9 cellular contexts compared by ENCODE assay signal in genomic region chr4:105520819-105521790, GRCh38. TPM values are rescaled to one million over a fixed set of nuclear protein-coding genes. Genes with fewer than 3 reads are reported as not detected.
A peak's percentile ranks its signal among the peaks of the same experiment; 100 is the strongest.
DNase-seq lines count a peak whose midpoint lies in the region; ATAC-seq, FAIRE-seq and TF ChIP-seq lines count a peak whose summit lies in the region.
"Had no signal": no experiment of that assay in that cellular context is flagged by ENCODE, and none has a peak within 500 bp of the region (broad histone marks: within the 10 kb centered on the region; RNA-seq: fewer than 3 reads in every experiment).

No MANE protein-coding gene starts in this region.

- H3K27me3 ChIP-seq in bronchial epithelial cell (ENCODE audit: control insufficient read depth, insufficient read depth, low read length) = no peaks in the 10 kb centered on the region

- intact Hi-C loops in Calu3 (cut with micrococcal nuclease; ENCODE audit: unreplicated experiment) = loop anchor here (1.0 to 5.0 kb wide), 3 partner anchors 36 to 194 kb away; no protein-coding TSS in a partner anchor
- intact Hi-C loops in posterior vena cava (cut with DNase I) = loop anchor here in 1 of 2 donors (5.0 kb wide), 1 partner anchor 146 kb away; no protein-coding TSS in a partner anchor

- FAIRE-seq in bronchial epithelial cell (lab: Jason Lieb, UNC) = no peak

- CTCF ChIA-PET in Calu3 (lab: Charles Lee) = interaction anchor here (0.7 to 1.4 kb wide), 7 partner anchors 32 to 194 kb away, joined by 3 to 10 read pairs (median 4); partner anchors contain the start of genes ARHGEF38, GSTCD and INTS12

- H3K4me3 Mint-ChIP-seq in Calu3 (ENCODE audit: low read depth, unreplicated experiment) = no peak overlapping the region

- ATAC-seq in GM18873 (IDR thresholded peaks at IDR 0.05; ENCODE audit: low FRiP score, unreplicated experiment) (peak; percentile 73), HG03095 (IDR thresholded peaks at IDR 0.05; ENCODE audit: unreplicated experiment) (peak; percentile 69), left lobe of liver (peak; percentile 94)

- TF ChIP-seq CTCF in Calu3 (IDR thresholded peaks at IDR 0.05; ENCODE audit: unreplicated experiment) (peak; percentile 55), bronchial epithelial cell (IDR thresholded peaks at IDR 0.05; ENCODE audit: insufficient read depth, low read length, severe bottlenecking) (peak; percentile 55)

- no peaks in the 10 kb centered on the region for H3K27me3 Mint-ChIP-seq in Calu3 (ENCODE audit: unreplicated experiment)

- H3K27ac Mint-ChIP-seq in Calu3 (ENCODE audit: unreplicated experiment) = no peak overlapping the region

- H3K9me3 Mint-ChIP-seq in Calu3 (ENCODE audit: low read depth, unreplicated experiment) = no peaks in the 10 kb centered on the region

- no peak overlapping the region for H3K4me3 ChIP-seq in bronchial epithelial cell (ENCODE audit: low read depth, low read length)

- no peaks in the 10 kb centered on the region for H3K36me3 Mint-ChIP-seq in Calu3 (ENCODE audit: insufficient read depth, unreplicated experiment)

- no peaks in the 10 kb centered on the region for H3K36me3 ChIP-seq in bronchial epithelial cell (ENCODE audit: control insufficient read depth, insufficient read depth, low read length)

- DNase-seq in Calu3 (peak; percentile 55), NCI-H69 (lab: John Stamatoyannopoulos, UW) (peak; percentile 72), bronchial epithelial cell (ENCODE audit: low read depth) (peak; percentile 61), left lobe of liver (ENCODE audit: low spot score) (no peak), posterior vena cava (ENCODE audit: low spot score) (no peak), activated gamma-delta T cell treated with Interleukin-2 at 50 U/mL for 16 hours (no peak)

- H3K4me1 Mint-ChIP-seq in Calu3 (ENCODE audit: low read depth, unreplicated experiment) = no peaks in the 10 kb centered on the region

- no TSS peak for BruUV-seq in Calu3 (replicated peaks; lab: Mats Ljungman, UMichigan)

RNA-seq across cellular contexts. Expression of gene ARHGEF38, which starts 31.3 kb away (rescaled TPM):
- total RNA-seq in Calu3 (2022) = 16.6 and 22.8 TPM in 2 replicates
- total RNA-seq in bronchial epithelial cell = 0.26 TPM in 1 of 2 replicates, not detected in the other
- 0.23 TPM for total RNA-seq in left lobe of liver
- total RNA-seq in posterior vena cava = not detected
- total RNA-seq: T-helper 2 cell treated with Interferon-gamma antibody and Interleukin-4, amounts not matched to agents 100 ng/mL and 5 ng/mL, for 36 hours had no signal

RNA-seq across cellular contexts. Expression of gene PPA2, which starts 47.2 kb away (rescaled TPM):
- total RNA-seq in Calu3 (2022) (83.6 and 86.6 TPM in 2 replicates), bronchial epithelial cell (91.1 and 97.3 TPM in 2 replicates), left lobe of liver (58.5 TPM), posterior vena cava (10 to 100 TPM; 67.2 to 91.3 TPM)

Comparison
In these comparisons a context has a peak if more than half of its experiments do, and no peak if none do; other contexts are left out.
1. DNase-seq: peak in Calu3 (single experiment), NCI-H69 (single experiment) and bronchial epithelial cell (single experiment); none in left lobe of liver (single experiment), posterior vena cava (single experiment) and activated gamma-delta T cell treated with Interleukin-2 at 50 U/mL for 16 hours (single experiment).
2. RNA of gene ARHGEF38, which starts 31.3 kb away (total RNA-seq): 16.6 to 22.8 TPM in Calu3; 0.23 TPM in left lobe of liver (single experiment), not detected in posterior vena cava and 0.26 TPM in bronchial epithelial cell; every median in the first group is over 10 times any median in the second.
3. Peak in every context shown above with its lines, with median percentiles within 50 percentile points of each other: ATAC-seq.